ENCODE assay signal across 8 cellular contexts in the genomic region with DNA sequence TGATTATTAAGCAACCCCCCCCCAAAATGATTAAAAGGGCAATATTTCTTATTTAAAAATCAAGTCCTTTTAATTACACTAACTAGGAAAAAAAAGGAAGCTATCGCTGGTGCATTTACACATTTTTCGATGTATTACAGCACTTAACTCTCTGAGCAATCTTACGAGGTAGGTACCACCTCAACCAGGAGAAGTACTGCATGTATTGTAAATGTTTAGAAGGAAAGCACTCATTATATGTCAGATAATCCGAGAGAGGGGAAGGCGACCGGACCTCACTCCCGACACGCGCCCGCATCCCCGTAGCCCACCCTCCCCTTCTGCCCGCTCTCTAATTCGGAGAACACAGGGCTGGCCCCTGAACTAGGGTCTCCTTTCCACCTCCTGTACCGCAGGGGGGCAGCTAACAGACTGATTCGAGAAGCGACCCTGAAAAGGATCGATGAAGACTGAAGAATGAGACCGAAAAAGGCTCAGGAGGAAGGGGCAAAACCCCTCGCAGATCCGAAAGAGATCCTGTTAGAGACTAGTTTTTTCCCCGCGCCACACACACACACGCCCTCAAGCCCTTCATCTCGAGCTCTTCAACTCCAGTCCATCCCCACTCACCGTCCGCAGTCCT. TPM values are rescaled to one million over a fixed set of nuclear protein-coding genes. Genes with fewer than 3 reads are reported as not detected.
DNase-seq lines count a peak whose midpoint lies in the region; ATAC-seq, FAIRE-seq and TF ChIP-seq lines count a peak whose summit lies in the region.

No MANE protein-coding gene starts in this region.

- TF ChIP-seq EP300 in H1 (IDR thresholded peaks at IDR 0.05; ENCODE audit: borderline replicate concordance in 1 of 2, low read depth in 2 of 2, low read length in 2 of 2) = no peak

- H3K36me3 ChIP-seq in H1 (ENCODE audit: control insufficient read depth in 2 of 4, insufficient read depth in 4 of 4, low read length in 3 of 4) (peaks cover 4 to 42% (median 24%) of the 10 kb centered on the region in 4 experiments; a peak in 7 of 8 replicates), neuron (ENCODE audit: insufficient read depth, low read length) (peaks cover 38% of the 10 kb centered on the region)

- no peak overlapping the region for H3K23ac ChIP-seq in H1 (ENCODE audit: insufficient read length)

- peaks cover 3 to 4% of the 10 kb centered on the region in 2 experiments for H4K20me1 ChIP-seq in H1 (replicated peaks in 1 of 2; ENCODE audit: control insufficient read depth in 1 of 2, insufficient read depth in 2 of 2, low read length in 2 of 2)

- FAIRE-seq in H1 (lab: Jason Lieb, UNC) = no peak

- H3K4me3 ChIP-seq in LNCaP clone FGC (ENCODE audit: low read depth, low read length) (peak overlapping the region; percentile 98), H1 (ENCODE audit: extremely low read depth in 1 of 4, insufficient read depth in 2 of 4, low read depth in 3 of 4, low read length in 4 of 4) (peak overlapping the region; percentile 73 to 97 (median 78)), neuron (ENCODE audit: low read length) (peak overlapping the region; percentile 87)

- H3K79me2 ChIP-seq in H1 (ENCODE audit: control insufficient read depth in 1 of 2, insufficient read depth in 2 of 2, low read length in 2 of 2) = peaks cover 10 to 72% of the 10 kb centered on the region in 2 experiments

- no peak overlapping the region for H3K4ac ChIP-seq in H1 (replicated peaks; ENCODE audit: insufficient read length, low read depth, low read length)

- H3K14ac ChIP-seq in H1 (ENCODE audit: insufficient read length) = no peak overlapping the region

- H3K4me1 ChIP-seq in H1 (replicated peaks in 1 of 4; ENCODE audit: control insufficient read depth in 3 of 4, insufficient read depth in 4 of 4, low read length in 3 of 4) (peaks cover 0 to 4% (median 1%) of the 10 kb centered on the region in 4 experiments; a peak in 2 of 7 replicates), neuron (ENCODE audit: insufficient read depth, low read length) (peaks cover 16% of the 10 kb centered on the region)

- H4K5ac ChIP-seq in H1 (ENCODE audit: insufficient read length, low read depth, low read length) = peak overlapping the region; percentile 42

- H2BK15ac ChIP-seq in H1 (ENCODE audit: low read length) = no peak overlapping the region

- TF ChIP-seq RAD21 in H1 (IDR thresholded peaks at IDR 0.05 in 1 of 2, conservative IDR thresholded peaks at IDR 0.05 in 1 of 2; ENCODE audit: low read depth in 2 of 2, low read length in 2 of 2) = no peak

- 2% methylated on average over 15 of the region's 26 CpGs; no CpG with 5 or more reads in 1 of the 2 experiments for WGBS in H1 (ENCODE audit: extremely low coverage in 1 of 2, insufficient coverage in 1 of 2, insufficient read length in 1 of 2, insufficient replicate concordance in 2 of 2, low coverage in 1 of 2, low lambda C conversion rate in 2 of 2, missing lambda C conversion rate in 1 of 2), 2 experiments

- H2AFZ ChIP-seq in H1 (ENCODE audit: low read length) = peak overlapping the region; percentile 83; the same call in 1 of the 2 replicates
- peak overlapping the region; percentile 98 for H2AFZ ChIP-seq in neuron (ENCODE audit: low read depth, low read length)

- peaks cover 5% of the 10 kb centered on the region; the same call in 1 of the 2 replicates for H3K79me1 ChIP-seq in H1 (ENCODE audit: low read depth, low read length)

- H2BK12ac ChIP-seq in H1 (ENCODE audit: low read depth, low read length) = no peak overlapping the region; the same call in 1 of the 2 replicates

- H2BK20ac ChIP-seq in H1 (ENCODE audit: low read length) = no peak overlapping the region

- CTCF ChIA-PET in H1 (lab: Charles Lee; ENCODE audit: partially characterized antibody) = interaction anchor here (1.0 to 2.6 kb wide), 5 partner anchors 10 to 173 kb away, joined by 3 to 12 read pairs (median 5); no protein-coding TSS in a partner anchor

- TF ChIP-seq CTCF in C4-2B (conservative IDR thresholded peaks at IDR 0.05) (no peak), LNCaP clone FGC (IDR thresholded peaks at IDR 0.05; ENCODE audit: control insufficient read depth, extremely low read depth, insufficient read depth) (no peak; the same call in 1 of the 2 replicates), H1 (IDR thresholded peaks at IDR 0.05; ENCODE audit: control extremely low read depth in 1 of 3, insufficient read depth in 1 of 3, low read depth in 1 of 3, low read length in 3 of 3) (no peak)

- peak overlapping the region; percentile 83 to 92 (median 87) for H3K9ac ChIP-seq in H1 (replicated peaks in 1 of 4; ENCODE audit: extremely low read depth in 1 of 4, low read depth in 3 of 4, low read length in 3 of 4)

- peak overlapping the region; percentile 66; the same call in 1 of the 2 replicates for H4K8ac ChIP-seq in H1 (ENCODE audit: extremely low read depth, insufficient read depth, low read length)

- peaks cover 3% of the 10 kb centered on the region; the same call in 1 of the 2 replicates for H3K23me2 ChIP-seq in H1 (ENCODE audit: low read depth, low read length)

- no peak overlapping the region for H2AK5ac ChIP-seq in H1 (ENCODE audit: low read depth, low read length)

- H2BK5ac ChIP-seq in H1 (ENCODE audit: low read depth, low read length) = peak overlapping the region; percentile 26

- POLR2A ChIA-PET in H1 (lab: Charles Lee; ENCODE audit: partially characterized antibody) = interaction anchor here (0.5 to 3.6 kb wide), 18 partner anchors 8 to 293 kb away, joined by 3 to 28 read pairs (median 4); no protein-coding TSS in a partner anchor

- H3K18ac ChIP-seq in H1 (ENCODE audit: extremely low read depth, low read length) = peak overlapping the region; percentile 93

- peak overlapping the region; percentile 88 for H3K27ac ChIP-seq in C4-2B
- peak overlapping the region; percentile 84 for H3K27ac ChIP-seq in H1 (ENCODE audit: low read depth, low read length)

- DNase-seq in LNCaP clone FGC (ENCODE audit: low read depth) (no peak), H1 (ENCODE audit: low read depth in 1 of 2, low spot score in 2 of 2) (no peak), HCEC 1CT (no peak)

- no peak overlapping the region for H4K91ac ChIP-seq in H1 (replicated peaks; ENCODE audit: insufficient read length, low read length)

- peak overlapping the region; percentile 65 to 82 for H3K4me2 ChIP-seq in H1 (ENCODE audit: insufficient read depth in 1 of 2, low read depth in 2 of 2, low read length in 2 of 2)

- no peak overlapping the region for H2BK120ac ChIP-seq in H1 (replicated peaks; ENCODE audit: low read depth, low read length)

- H3K9me3 ChIP-seq in H1 (ENCODE audit: insufficient read depth in 2 of 2, low read depth in 1 of 2, low read length in 1 of 2) (no peaks in the 10 kb centered on the region), neuron (ENCODE audit: low read length) (no peaks in the 10 kb centered on the region)

- no peaks in the 10 kb centered on the region for H3K27me3 ChIP-seq in H1 (replicated peaks in 1 of 4; ENCODE audit: control insufficient read depth in 3 of 4, extremely low read depth in 1 of 4, insufficient read depth in 3 of 4, low read length in 3 of 4)
- H3K27me3 ChIP-seq in neuron (ENCODE audit: insufficient read depth, low read length) = no peaks in the 10 kb centered on the region

- H3K56ac ChIP-seq in H1 (replicated peaks; ENCODE audit: insufficient read length, low read depth, low read length) = peak overlapping the region; percentile 62

- ATAC-seq in GM21367 (IDR thresholded peaks at IDR 0.05; ENCODE audit: unreplicated experiment) (peak; percentile 2), esophagus mucosa (no peak), HG03469 (IDR thresholded peaks at IDR 0.05; ENCODE audit: unreplicated experiment) (no peak)

- no peak for TF ChIP-seq POLR2A in H1 (IDR thresholded peaks at IDR 0.05; ENCODE audit: control extremely low read depth in 1 of 2, low read depth in 2 of 2, low read length in 2 of 2)

TF ChIP-seq in H1, 55 proteins besides CTCF, POLR2A, EP300 and RAD21:
- peak; percentile 93 for TF ChIP-seq ASH2L (IDR thresholded peaks at IDR 0.05; ENCODE audit: low read length)
- peak; percentile 78; the same call in 1 of the 2 replicates for TF ChIP-seq PHF8 (conservative IDR thresholded peaks at IDR 0.05; ENCODE audit: low read depth, low read length)
- TF ChIP-seq, protein P1, sequence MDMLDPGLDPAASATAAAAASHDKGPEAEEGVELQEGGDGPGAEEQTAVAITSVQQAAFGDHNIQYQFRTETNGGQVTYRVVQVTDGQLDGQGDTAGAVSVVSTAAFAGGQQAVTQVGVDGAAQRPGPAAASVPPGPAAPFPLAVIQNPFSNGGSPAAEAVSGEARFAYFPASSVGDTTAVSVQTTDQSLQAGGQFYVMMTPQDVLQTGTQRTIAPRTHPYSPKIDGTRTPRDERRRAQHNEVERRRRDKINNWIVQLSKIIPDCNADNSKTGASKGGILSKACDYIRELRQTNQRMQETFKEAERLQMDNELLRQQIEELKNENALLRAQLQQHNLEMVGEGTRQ (IDR thresholded peaks at IDR 0.05; ENCODE audit: low read length) = no peak

RNA-seq across cellular contexts. Expression of gene ESF1, which starts 0.3 kb away (rescaled TPM):
- total RNA-seq in H1 (2021; fragmentation: NEBNext Ultra II Directional; extraction: Animal tissue kit (Norgen Biotek cat#: 25700)) = 31.1 and 32.9 TPM in 2 replicates
- 0.78 and 1.1 TPM in 2 replicates for polyA plus RNA-seq in H1 (2011; rRNA removed)
- 7.6 TPM for polyA plus RNA-seq in H1 (2011; cell fraction: cytosol; rRNA removed)
- polyA plus RNA-seq in H1 (2011; cell fraction: nucleus; rRNA removed) = 1.7 TPM
- polyA plus RNA-seq in H1 (2012, experiment 1 of 2) = 24.4 to 52.6 TPM (median 24.9 TPM) in 4 replicates
- 2.5 TPM for polyA plus RNA-seq in H1 (2012, experiment 2 of 2)
- polyA plus RNA-seq in H1 (2013, experiment 1 of 2) = 66.8 TPM
- 62.3 TPM for polyA plus RNA-seq in H1 (2013, experiment 2 of 2)
- polyA minus RNA-seq in H1 (2011; rRNA and poly(A)+ RNA removed) = 1.0 and 1.6 TPM in 2 replicates
- 6.8 TPM for polyA minus RNA-seq in H1 (2011; cell fraction: cytosol; rRNA and poly(A)+ RNA removed)
- polyA minus RNA-seq in H1 (2011; cell fraction: nucleus; rRNA and poly(A)+ RNA removed) = 8.6 TPM
- 7.9 TPM for total RNA-seq in esophagus mucosa

RNA-seq across cellular contexts. Expression of gene NDUFAF5, which starts 0.4 kb away (rescaled TPM):
- total RNA-seq in H1 (2021; fragmentation: NEBNext Ultra II Directional; extraction: Animal tissue kit (Norgen Biotek cat#: 25700)) = 26.7 and 32.3 TPM in 2 replicates
- polyA plus RNA-seq in H1 (2011; rRNA removed) = 9.2 and 11.8 TPM in 2 replicates
- 14.2 TPM for polyA plus RNA-seq in H1 (2011; cell fraction: cytosol; rRNA removed)
- polyA plus RNA-seq in H1 (2011; cell fraction: nucleus; rRNA removed) = 5.7 TPM
- polyA plus RNA-seq in H1 (2012, experiment 1 of 2) = 19.9 to 27.6 TPM (median 21.4 TPM) in 4 replicates
- 7.8 TPM for polyA plus RNA-seq in H1 (2012, experiment 2 of 2)
- 16.5 TPM for polyA plus RNA-seq in H1 (2013, experiment 1 of 2)
- polyA plus RNA-seq in H1 (2013, experiment 2 of 2) = 18.5 TPM
- 8.8 and 10.9 TPM in 2 replicates for polyA minus RNA-seq in H1 (2011; rRNA and poly(A)+ RNA removed)
- 13.8 TPM for polyA minus RNA-seq in H1 (2011; cell fraction: cytosol; rRNA and poly(A)+ RNA removed)
- polyA minus RNA-seq in H1 (2011; cell fraction: nucleus; rRNA and poly(A)+ RNA removed) = 23.2 TPM
- 17.7 TPM for total RNA-seq in esophagus mucosa
